In the genomic region with DNA sequence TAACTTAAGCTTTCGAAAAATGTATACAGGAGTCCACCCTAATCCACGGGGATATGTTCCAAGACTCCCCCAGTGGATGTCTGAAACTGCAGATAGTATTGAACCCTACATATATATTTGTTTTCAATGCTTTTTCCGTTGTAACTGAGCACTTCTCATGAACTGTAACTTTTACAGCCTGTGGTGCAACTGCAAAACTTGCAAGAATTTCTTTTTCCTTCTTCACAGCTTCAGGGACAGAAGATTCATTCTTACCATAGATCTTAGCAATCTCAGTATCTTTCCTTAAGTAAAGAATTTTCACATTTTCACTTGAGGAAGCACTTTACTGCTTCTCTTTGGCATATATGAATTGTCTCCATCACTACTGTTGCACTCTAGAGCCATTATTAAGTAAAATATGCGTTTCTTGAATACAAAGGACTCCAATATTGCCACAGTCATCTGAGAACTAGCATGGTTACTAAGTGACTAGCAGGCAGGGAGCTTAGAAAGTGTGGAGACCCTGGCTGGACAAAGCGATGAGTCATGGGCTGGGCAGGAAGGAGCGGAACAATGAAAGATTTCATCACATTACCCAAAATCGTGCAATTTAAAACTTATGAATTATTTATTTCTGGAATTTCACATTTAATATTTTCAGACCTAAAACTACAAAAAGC, we compare ENCODE assay signal across 10 cellular contexts. TPM values are rescaled to one million over a fixed set of nuclear protein-coding genes. Genes with fewer than 3 reads are reported as not detected.
DNase-seq lines count a peak whose midpoint lies in the region; ATAC-seq and TF ChIP-seq lines count a peak whose summit lies in the region.
"Had no signal": no experiment of that assay in that cellular context is flagged by ENCODE, and none has a peak within 500 bp of the region (broad histone marks: within the 10 kb centered on the region; RNA-seq: fewer than 3 reads in every experiment).

No MANE protein-coding gene starts in this region.

- no peak for TF ChIP-seq CTCF in tibial nerve (IDR thresholded peaks at IDR 0.05)

- H3K36me3 ChIP-seq in skeletal muscle satellite cell (ENCODE audit: insufficient read depth, low read length) (no peaks in the 10 kb centered on the region), tibial nerve (no peaks in the 10 kb centered on the region)
- H3K36me3 ChIP-seq: cardiac muscle cell had no signal

- H3K9ac ChIP-seq in skeletal muscle satellite cell (ENCODE audit: low read depth, low read length) = peak overlapping the region; percentile 19

- peak in 1 of 2 donors; percentile 54 for TF ChIP-seq EP300 in tibial nerve (IDR thresholded peaks at IDR 0.05)

- H3K4me1 ChIP-seq in skeletal muscle satellite cell (ENCODE audit: control insufficient read depth, insufficient read depth, low read length) (peaks cover 60% of the 10 kb centered on the region), tibial nerve (peaks cover 0 to 68% (median 15%) of the 10 kb centered on the region in 4 donors)

- ATAC-seq in left ventricle myocardium superior (peak; percentile 83), GM21367 (IDR thresholded peaks at IDR 0.05; ENCODE audit: unreplicated experiment) (no peak)

- H3K27me3 ChIP-seq in skeletal muscle satellite cell (ENCODE audit: control insufficient read depth, insufficient read depth, low read length) (no peaks in the 10 kb centered on the region), tibial nerve (no peaks in the 10 kb centered on the region)
- H3K27me3 ChIP-seq: cardiac muscle cell had no signal

- TF ChIP-seq POLR2A in tibial nerve (IDR thresholded peaks at IDR 0.05) = no peak

- H3K4me2 ChIP-seq in skeletal muscle satellite cell (ENCODE audit: low read length) = peak overlapping the region; percentile 56

- DNase-seq in HK-2 (ENCODE audit: unreplicated experiment) (peak; percentile 29), SKM-1 treated with dmso at 0.1 percent for 144 hours (lab: John Stamatoyannopoulos, UW; ENCODE audit: unreplicated experiment) (peak; percentile 87), left ventricle myocardium superior (peak; percentile 44), tibial nerve (ENCODE audit: low spot score in 2 of 2) (no peak), amniotic stem cell (lab: John Stamatoyannopoulos, UW) (no peak), RPMI8226 (no peak)
- DNase-seq: T-helper 9 cell had no signal

- intact Hi-C loops in left ventricle myocardium superior (cut with micrococcal nuclease) = no loop called here

- H3K27ac ChIP-seq in tibial nerve = peak overlapping the region in 2 of 4 donors; percentile 22 to 67
- H3K27ac ChIP-seq: cardiac muscle cell had no signal

- peak overlapping the region; percentile 8 for H3K4me3 ChIP-seq in skeletal muscle satellite cell (ENCODE audit: low read length)
- H3K4me3 ChIP-seq in tibial nerve = no peak overlapping the region
- H3K4me3 ChIP-seq: cardiac muscle cell had no signal

- 40 to 49% methylated on average over 7 of the region's 7 CpGs for WGBS in tibial nerve, 2 donors

- no peaks in the 10 kb centered on the region for H3K9me3 ChIP-seq in skeletal muscle satellite cell (replicated peaks; ENCODE audit: low read length)
- no peaks in the 10 kb centered on the region for H3K9me3 ChIP-seq in tibial nerve

RNA-seq across cellular contexts. Expression of a gene that starts 14.1 kb away (rescaled TPM):
- 11.6 TPM for total RNA-seq in left ventricle myocardium superior
- total RNA-seq in skeletal muscle satellite cell (2012; rRNA removed) = 41.7 and 78.8 TPM in 2 replicates
- total RNA-seq in tibial nerve = 10 to 100 TPM; 35.7 to 65.4 (median 43.7) TPM

Comparison
In these comparisons a context has a peak if more than half of its experiments do, and no peak if none do; other contexts are left out.
1. DNase-seq: peak in HK-2 (single experiment), SKM-1 treated with dmso at 0.1 percent for 144 hours (single experiment) and left ventricle myocardium superior (single experiment); none in tibial nerve (0 of 2), amniotic stem cell (single experiment) and RPMI8226 (single experiment).